In genomic region chr5:77076961-77077820, GRCh38 we compare ENCODE assay signal across 1 cellular context.
A peak's percentile ranks its signal among the peaks of the same experiment; 100 is the strongest.
TF ChIP-seq lines count a peak whose summit lies in the region.

No MANE protein-coding gene starts in this region.

TF ChIP-seq in H1, 55 proteins besides CTCF, POLR2A, EP300 and RAD21 (continued from another document):
- TF ChIP-seq HDAC2 (IDR thresholded peaks at IDR 0.05; ENCODE audit: borderline replicate concordance in 1 of 2, low read depth in 2 of 2, low read length in 2 of 2) = 0 out of 4 replicates have a peak, but pooled peaks of 1 of the 2 experiments have one; percentile 32
- TF ChIP-seq, protein P1, sequence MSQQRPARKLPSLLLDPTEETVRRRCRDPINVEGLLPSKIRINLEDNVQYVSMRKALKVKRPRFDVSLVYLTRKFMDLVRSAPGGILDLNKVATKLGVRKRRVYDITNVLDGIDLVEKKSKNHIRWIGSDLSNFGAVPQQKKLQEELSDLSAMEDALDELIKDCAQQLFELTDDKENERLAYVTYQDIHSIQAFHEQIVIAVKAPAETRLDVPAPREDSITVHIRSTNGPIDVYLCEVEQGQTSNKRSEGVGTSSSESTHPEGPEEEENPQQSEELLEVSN (IDR thresholded peaks at IDR 0.05) = peak; percentile 60
- TF ChIP-seq CTBP2 (IDR thresholded peaks at IDR 0.05; ENCODE audit: borderline replicate concordance, insufficient read depth, insufficient read length, low read length) = peak; percentile 60
- TF ChIP-seq SP1 (IDR thresholded peaks at IDR 0.05; ENCODE audit: low read depth, low read length) = no peak
- TF ChIP-seq RBBP5 (IDR thresholded peaks at IDR 0.05; ENCODE audit: borderline replicate concordance, low read depth, low read length) = peak; percentile 19; the same call in 1 of the 2 replicates
- no peak for TF ChIP-seq SIN3A (conservative IDR thresholded peaks at IDR 0.05 in 1 of 2, IDR thresholded peaks at IDR 0.05 in 1 of 2; ENCODE audit: low read depth in 1 of 2, low read length in 2 of 2)
- TF ChIP-seq TAF7 (optimal IDR thresholded peaks at IDR 0.05; ENCODE audit: borderline replicate concordance, low read depth, low read length) = peak; percentile 36
- no peak for TF ChIP-seq CHD2 (IDR thresholded peaks at IDR 0.05; ENCODE audit: low read length)
- TF ChIP-seq GTF2F1 (IDR thresholded peaks at IDR 0.05; ENCODE audit: borderline replicate concordance, low read depth, low read length) = no peak
- no peak for TF ChIP-seq SRF (IDR thresholded peaks at IDR 0.05; ENCODE audit: low read depth, low read length)
- TF ChIP-seq, protein P2, sequence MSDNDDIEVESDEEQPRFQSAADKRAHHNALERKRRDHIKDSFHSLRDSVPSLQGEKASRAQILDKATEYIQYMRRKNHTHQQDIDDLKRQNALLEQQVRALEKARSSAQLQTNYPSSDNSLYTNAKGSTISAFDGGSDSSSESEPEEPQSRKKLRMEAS (IDR thresholded peaks at IDR 0.05) = peak; percentile 76; the same call in 1 of the 2 replicates
- TF ChIP-seq CHD1 (IDR thresholded peaks at IDR 0.05; ENCODE audit: low read depth, low read length) = no peak
- peak; percentile 67; the same call in 1 of the 2 replicates for TF ChIP-seq GABPA (IDR thresholded peaks at IDR 0.05; ENCODE audit: borderline replicate concordance, insufficient read depth, low read length)
- TF ChIP-seq CREB1 (IDR thresholded peaks at IDR 0.05) = peak; percentile 54; the same call in 1 of the 2 replicates
- TF ChIP-seq SAP30 (IDR thresholded peaks at IDR 0.05; ENCODE audit: insufficient read depth, insufficient replicate concordance, low read length) = no peak
- no peak for TF ChIP-seq SIX5 (IDR thresholded peaks at IDR 0.05; ENCODE audit: low read depth, low read length)
- TF ChIP-seq TAF1 (IDR thresholded peaks at IDR 0.05; ENCODE audit: low read depth, low read length) = peak; percentile 49; the same call in 1 of the 2 replicates
- TF ChIP-seq, protein P3, sequence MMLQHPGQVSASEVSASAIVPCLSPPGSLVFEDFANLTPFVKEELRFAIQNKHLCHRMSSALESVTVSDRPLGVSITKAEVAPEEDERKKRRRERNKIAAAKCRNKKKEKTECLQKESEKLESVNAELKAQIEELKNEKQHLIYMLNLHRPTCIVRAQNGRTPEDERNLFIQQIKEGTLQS (IDR thresholded peaks at IDR 0.05; ENCODE audit: insufficient read depth, low read depth, low read length) = no peak
- no peak for TF ChIP-seq JUN (IDR thresholded peaks at IDR 0.05; ENCODE audit: low read depth, low read length)
- TF ChIP-seq EZH2 (IDR thresholded peaks at IDR 0.05; ENCODE audit: low read depth, low read length, severe bottlenecking) = peak; percentile 18
- TF ChIP-seq SIRT6 (IDR thresholded peaks at IDR 0.05; ENCODE audit: low read length) = no peak
- 0 out of 2 replicates have a peak, but pooled peaks have one; percentile 55 for TF ChIP-seq TCF12 (IDR thresholded peaks at IDR 0.05; ENCODE audit: low read depth, low read length)
- peak; percentile 74 for TF ChIP-seq KDM4A (IDR thresholded peaks at IDR 0.05; ENCODE audit: low read depth, low read length, severe bottlenecking)
- TF ChIP-seq POLR2AphosphoS5 (IDR thresholded peaks at IDR 0.05; ENCODE audit: low read depth, low read length) = no peak
- TF ChIP-seq CBX5 (IDR thresholded peaks at IDR 0.05; ENCODE audit: low read depth, low read length) = no peak
- TF ChIP-seq HDAC6 (IDR thresholded peaks at IDR 0.05; ENCODE audit: low read depth, low read length) = no peak
- peak; percentile 60; the same call in 1 of the 2 replicates for TF ChIP-seq YY1 (IDR thresholded peaks at IDR 0.05; ENCODE audit: low read depth, low read length)
